Comparison of ENCODE assay signal across 11 cellular contexts in genomic region chr17:61638087-61638486, GRCh38. TPM values are rescaled to one million over a fixed set of nuclear protein-coding genes. Genes with fewer than 3 reads are reported as not detected.
"Had no signal": no experiment of that assay in that cellular context is flagged by ENCODE, and none has a peak within 500 bp of the region (broad histone marks: within the 10 kb centered on the region; RNA-seq: fewer than 3 reads in every experiment).

No MANE protein-coding gene starts in this region.

- H3K9me3 ChIP-seq: HAP-1 had no signal

- ATAC-seq: GM23338, HCT116, HepG2, K562 had no signal

- H3K4me3 Mint-ChIP-seq: GM23338 had no signal

- H3K4me1 Mint-ChIP-seq: GM23338 had no signal

- H3K4me1 ChIP-seq: HAP-1 had no signal

- H3K36me3 ChIP-seq: HAP-1 had no signal

- FAIRE-seq: H1, HepG2, HTR-8/SVneo, K562 had no signal

- DNase-seq: H7, IMR-90, KG1 had no signal

- H3K4me3 ChIP-seq: GM23338, HAP-1, K562 had no signal

- H3K27ac Mint-ChIP-seq: GM23338 had no signal

RNA-seq across cellular contexts. Expression of gene NACA2, which starts 47.1 kb away (rescaled TPM):
- total RNA-seq: GM23338, H1, H7, HepG2, HT-29, IMR-90 had no signal
